ENCODE assay signal across 12 cellular contexts in the genomic region with DNA sequence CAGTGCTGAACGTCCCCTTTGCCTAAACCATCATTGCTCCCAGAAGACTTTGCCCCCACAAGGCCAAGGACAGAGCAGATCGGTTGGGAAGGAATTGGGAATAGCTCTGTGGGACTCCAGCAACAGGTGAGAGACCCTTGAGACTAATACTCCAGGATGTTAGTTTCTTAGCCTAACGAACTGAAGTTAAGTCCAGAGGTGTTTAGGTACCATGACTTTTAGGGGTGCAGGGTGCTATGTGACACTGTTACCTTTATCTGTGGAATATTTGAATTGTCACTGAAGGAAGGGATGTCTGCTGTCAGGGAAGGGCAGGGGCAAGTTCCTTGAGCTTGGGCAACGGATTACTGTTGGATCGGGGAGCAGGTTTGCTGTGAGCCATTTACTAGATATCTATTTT. TPM values are rescaled to one million over a fixed set of nuclear protein-coding genes. Genes with fewer than 3 reads are reported as not detected.
DNase-seq lines count a peak whose midpoint lies in the region; ATAC-seq and TF ChIP-seq lines count a peak whose summit lies in the region.
"Had no signal": no experiment of that assay in that cellular context is flagged by ENCODE, and none has a peak within 500 bp of the region (broad histone marks: within the 10 kb centered on the region; RNA-seq: fewer than 3 reads in every experiment).

No MANE protein-coding gene starts in this region.

- intact Hi-C loops in heart right ventricle (cut with DNase I) (loop anchor here in 3 of 10 donors (5.0 kb wide), 3 partner anchors 119 to 239 kb away; partner anchors contain the start of gene MANBAL (in 2 of the 3)), Right ventricle myocardium superior (cut with DNase I) (no loop called here), vagina (cut with DNase I) (no loop called here)

- H3K4me3 ChIP-seq in heart right ventricle (peak overlapping the region in 9 of 10 donors; percentile 83 to 99 (median 93)), brain microvascular endothelial cell (ENCODE audit: low read depth, low read length) (peak overlapping the region; percentile 99), vagina (peak overlapping the region; percentile 88 to 96), tibial nerve (peak overlapping the region in 1 of 4 donors; percentile 65)
- H3K4me3 ChIP-seq: lung had no signal

- TF ChIP-seq CTCF in heart right ventricle (IDR thresholded peaks at IDR 0.05) (no peak), brain microvascular endothelial cell (IDR thresholded peaks at IDR 0.05; ENCODE audit: low read depth, low read length, missing control alignments) (no peak), vagina (IDR thresholded peaks at IDR 0.05) (no peak), tibial nerve (IDR thresholded peaks at IDR 0.05) (no peak)

- peak overlapping the region in 9 of 10 donors; percentile 23 to 99 (median 96) for H3K27ac ChIP-seq in heart right ventricle
- no peak overlapping the region for H3K27ac ChIP-seq in brain microvascular endothelial cell
- H3K27ac ChIP-seq in vagina, result peak overlapping the region; percentile 91
- peak overlapping the region in 2 of 4 donors; percentile 96 to 98 for H3K27ac ChIP-seq in tibial nerve

- TF ChIP-seq EP300 in tibial nerve (IDR thresholded peaks at IDR 0.05), result no peak

- ATAC-seq in heart right ventricle, result no peak
- no peak for ATAC-seq in Right ventricle myocardium superior (ENCODE audit: poor library complexity)
- ATAC-seq in HG02852 (IDR thresholded peaks at IDR 0.05; ENCODE audit: unreplicated experiment), result no peak

- TF ChIP-seq POLR2A in vagina (IDR thresholded peaks at IDR 0.05), result no peak
- no peak for TF ChIP-seq POLR2A in tibial nerve (IDR thresholded peaks at IDR 0.05)

- no peak for DNase-seq in heart right ventricle
- no peak for DNase-seq in Right ventricle myocardium superior
- no peak for DNase-seq in brain microvascular endothelial cell
- peak; percentile 30 for DNase-seq in mesenteric fat pad (ENCODE audit: low spot score)
- no peak for DNase-seq in vagina (ENCODE audit: extremely low spot score in 2 of 2)
- DNase-seq in amygdala (lab: John Stamatoyannopoulos, UW), result no peak
- DNase-seq in tibial nerve (ENCODE audit: low spot score in 2 of 2), result no peak
- DNase-seq: activated gamma-delta T cell treated with Interleukin-2 at 50 U/mL for 16 hours, substantia nigra had no signal

- H3K9me3 ChIP-seq in heart right ventricle (no peaks in the 10 kb centered on the region), vagina (no peaks in the 10 kb centered on the region), tibial nerve (no peaks in the 10 kb centered on the region)

- no peaks in the 10 kb centered on the region for H3K27me3 ChIP-seq in heart right ventricle
- no peaks in the 10 kb centered on the region for H3K27me3 ChIP-seq in brain microvascular endothelial cell (replicated peaks)
- no peaks in the 10 kb centered on the region for H3K27me3 ChIP-seq in vagina
- H3K27me3 ChIP-seq in tibial nerve, result no peaks in the 10 kb centered on the region

- H3K4me1 ChIP-seq in heart right ventricle (peaks cover 23 to 66% (median 55%) of the 10 kb centered on the region in 9 donors), vagina (peaks cover 71% of the 10 kb centered on the region), tibial nerve (peaks cover 0 to 65% (median 29%) of the 10 kb centered on the region in 4 donors)

- in situ Hi-C loops in brain microvascular endothelial cell (cut with HindIII; ENCODE audit: low pct_ligation_motif_present, low sequenced_read_pairs), result loop anchor here (25.0 kb wide), 1 partner anchor 264 kb away; the partner anchor contains the start of gene GHRH

- WGBS in heart right ventricle, 2 donors, result 27 to 29% methylated on average over 5 of the region's 5 CpGs
- 41 to 57% methylated on average over 5 of the region's 5 CpGs for WGBS in tibial nerve, 2 donors

- H3K36me3 ChIP-seq in heart right ventricle (peaks cover 0 to 7% (median 0%) of the 10 kb centered on the region in 9 donors), brain microvascular endothelial cell (replicated peaks) (no peaks in the 10 kb centered on the region), vagina (no peaks in the 10 kb centered on the region), tibial nerve (peaks cover 0 to 11% (median 0%) of the 10 kb centered on the region in 3 donors)

RNA-seq across cellular contexts. Expression of gene BLCAP, which starts 1.9 kb away (rescaled TPM):
- total RNA-seq in heart right ventricle (100 to 1,000 TPM in 1 of 10 donors, 10 to 100 TPM in 9; 66.1 to 106 (median 84.1) TPM), Right ventricle myocardium superior (90.2 TPM), mesenteric fat pad (148 TPM), vagina (81.3 TPM), tibial nerve (10 to 100 TPM; 39.8 to 51.3 (median 48.8) TPM)
- polyA plus RNA-seq in heart right ventricle, result 10 to 100 TPM; 73.3 to 79.3 TPM

RNA-seq across cellular contexts. Expression of gene NNAT, which starts 4.8 kb away (rescaled TPM):
- under 1 TPM in 5 of 10 donors, not detected in 5; 0.24 to 0.78 (median 0.46) TPM for total RNA-seq in heart right ventricle
- polyA plus RNA-seq in heart right ventricle, result 1 to 10 TPM in 1 of 2 donors, under 1 TPM in 1; 0.29 to 1.1 TPM
- total RNA-seq in Right ventricle myocardium superior, result not detected
- 27.3 TPM for total RNA-seq in mesenteric fat pad
- total RNA-seq in vagina, result 8.3 TPM
- 10 to 100 TPM in 1 of 4 donors, 1 to 10 TPM in 3; 2.7 to 12.3 (median 8.4) TPM for total RNA-seq in tibial nerve
- total RNA-seq: Daoy had no signal
